9 cellular contexts compared by ENCODE assay signal in genomic region chr3:102224171-102224570, GRCh38.
DNase-seq lines count a peak whose midpoint lies in the region; ATAC-seq and TF ChIP-seq lines count a peak whose summit lies in the region.
"Had no signal": no experiment of that assay in that cellular context is flagged by ENCODE, and none has a peak within 500 bp of the region (broad histone marks: within the 10 kb centered on the region; RNA-seq: fewer than 3 reads in every experiment).

No MANE protein-coding gene starts in this region.

- H3K4me1 Mint-ChIP-seq in MCF 10A (ENCODE audit: insufficient read depth, unreplicated experiment), result peaks cover 8% of the 10 kb centered on the region

- POLR2A ChIA-PET in MCF 10A (lab: Yijun Ruan, JAX), result interaction anchor here (0.5 to 2.3 kb wide), 7 partner anchors 9 to 414 kb away, joined by 3 to 26 read pairs (median 7); partner anchors contain the start of gene NFKBIZ

- no peaks in the 10 kb centered on the region for H3K27me3 ChIP-seq in breast epithelium
- H3K27me3 ChIP-seq in thoracic aorta (replicated peaks; ENCODE audit: insufficient read depth), result no peaks in the 10 kb centered on the region
- no peaks in the 10 kb centered on the region for H3K27me3 ChIP-seq in stomach

- TF ChIP-seq POLR2A in breast epithelium (IDR thresholded peaks at IDR 0.05) (no peak), stomach (IDR thresholded peaks at IDR 0.05) (no peak)

- H3K4me1 ChIP-seq in breast epithelium (no peaks in the 10 kb centered on the region), thoracic aorta (ENCODE audit: control insufficient read depth in 1 of 2, low read depth in 2 of 2) (peaks cover 0 to 5% of the 10 kb centered on the region in 2 donors), stomach (peaks cover 0 to 19% (median 7%) of the 10 kb centered on the region in 4 donors)

- intact Hi-C loops in MCF 10A (cut with micrococcal nuclease), result loop anchor here (2.0 to 10.0 kb wide), 2 partner anchors 67 to 229 kb away; no protein-coding TSS in a partner anchor
- intact Hi-C loops in breast epithelium (cut with DNase I; ENCODE audit: low total_unique reads), result loop anchor here (10.0 kb wide), 1 partner anchor 409 kb away; no protein-coding TSS in a partner anchor
- intact Hi-C loops in stomach (cut with DNase I; ENCODE audit: low total_unique reads), result no loop called here

- H3K4me3 ChIP-seq in breast epithelium (no peak overlapping the region), thoracic aorta (no peak overlapping the region), stomach (no peak overlapping the region)

- H3K36me3 ChIP-seq in breast epithelium, result no peaks in the 10 kb centered on the region
- H3K36me3 ChIP-seq in thoracic aorta, result no peaks in the 10 kb centered on the region
- H3K36me3 ChIP-seq in stomach, result no peaks in the 10 kb centered on the region
- H3K36me3 ChIP-seq: neutrophil had no signal

- TF ChIP-seq CTCF in MCF 10A (IDR thresholded peaks at IDR 0.05; ENCODE audit: unreplicated experiment) (peak; percentile 43), breast epithelium (IDR thresholded peaks at IDR 0.05) (peak in 1 of 3 donors; percentile 33), thoracic aorta (IDR thresholded peaks at IDR 0.05) (peak; percentile 40), stomach (IDR thresholded peaks at IDR 0.05) (peak in 2 of 7 experiments; percentile 8 to 19)

- TF ChIP-seq EP300 in stomach (IDR thresholded peaks at IDR 0.05), result no peak

- no peaks in the 10 kb centered on the region for H3K27me3 Mint-ChIP-seq in MCF 10A (ENCODE audit: insufficient read depth, unreplicated experiment)

- H3K9me3 Mint-ChIP-seq in MCF 10A (ENCODE audit: unreplicated experiment), result no peaks in the 10 kb centered on the region

- 84 to 93% (median 87%) methylated on average over 3 of the region's 3 CpGs for WGBS in stomach, 5 donors

- H3K9me3 ChIP-seq in breast epithelium (no peaks in the 10 kb centered on the region), thoracic aorta (no peaks in the 10 kb centered on the region), stomach (no peaks in the 10 kb centered on the region)
- H3K9me3 ChIP-seq: neutrophil had no signal

- H3K36me3 Mint-ChIP-seq in MCF 10A (ENCODE audit: insufficient read depth, unreplicated experiment), result no peaks in the 10 kb centered on the region

- ATAC-seq in thoracic aorta (ENCODE audit: insufficient number of reproducible peaks, low FRiP score, low read depth), result no peak

- H3K4me3 Mint-ChIP-seq in MCF 10A (ENCODE audit: unreplicated experiment), result no peak overlapping the region

- H3K27ac Mint-ChIP-seq in MCF 10A (ENCODE audit: low read depth, unreplicated experiment), result peak overlapping the region; percentile 47

- DNase-seq in MCF 10A (ENCODE audit: unreplicated experiment) (peak; percentile 32), breast epithelium (ENCODE audit: low spot score in 2 of 2) (no peak), NOMO-1 treated with dmso at 0.1 percent for 144 hours (lab: John Stamatoyannopoulos, UW; ENCODE audit: unreplicated experiment) (peak; percentile 6), fibroblast of peridontal ligament (ENCODE audit: extremely low read depth) (peak; percentile 49), thoracic aorta (ENCODE audit: low spot score) (no peak), stomach (no peak), iPS-NIHi11 (ENCODE audit: low spot score) (no peak), GDM1 (lab: John Stamatoyannopoulos, UW) (no peak)

- H3K27ac ChIP-seq in breast epithelium, result peak overlapping the region in 1 of 2 donors; percentile 17
- H3K27ac ChIP-seq in thoracic aorta, result no peak overlapping the region
- no peak overlapping the region for H3K27ac ChIP-seq in stomach

- CTCF ChIA-PET in MCF 10A (lab: Yijun Ruan, JAX), result interaction anchor here (0.6 to 14.5 kb wide), 36 partner anchors 15 to 549 kb away, joined by 3 to 795 read pairs (median 6); partner anchors contain the start of gene NFKBIZ

- no TSS peak for BruUV-seq in MCF 10A (replicated peaks; lab: Mats Ljungman, UMichigan)

Comparison
In these comparisons a context has a peak if more than half of its experiments do, and no peak if none do; other contexts are left out.
1. DNase-seq: peak in MCF 10A (single experiment), NOMO-1 treated with dmso at 0.1 percent for 144 hours (single experiment) and fibroblast of peridontal ligament (single experiment); none in breast epithelium (0 of 2), thoracic aorta (single experiment), stomach (single experiment), iPS-NIHi11 (single experiment) and GDM1 (single experiment).